8 cellular contexts compared by ENCODE assay signal in genomic region chr4:38803833-38804653, GRCh38. TPM values are rescaled to one million over a fixed set of nuclear protein-coding genes. Genes with fewer than 3 reads are reported as not detected.
A peak's percentile ranks its signal among the peaks of the same experiment; 100 is the strongest.
DNase-seq lines count a peak whose midpoint lies in the region; ATAC-seq and TF ChIP-seq lines count a peak whose summit lies in the region.

No MANE protein-coding gene starts in this region.

- H3K36me3 ChIP-seq in BLaER1: peaks cover 42% of the 10 kb centered on the region
- no peaks in the 10 kb centered on the region for H3K36me3 ChIP-seq in brain microvascular endothelial cell (replicated peaks)

- peak overlapping the region; percentile 81 for H3K9ac ChIP-seq in BLaER1

- no peaks in the 10 kb centered on the region for H4K20me1 ChIP-seq in BLaER1

- H3K4me3 ChIP-seq in BLaER1 (peak overlapping the region; percentile 63), HL-60 (replicated peaks; ENCODE audit: insufficient read depth, low read length) (peak overlapping the region; percentile 43), brain microvascular endothelial cell (ENCODE audit: low read depth, low read length) (no peak overlapping the region)

- peak overlapping the region; percentile 87 for H3K27ac ChIP-seq in BLaER1
- peak overlapping the region; percentile 77 for H3K27ac ChIP-seq in HL-60 (replicated peaks)
- H3K27ac ChIP-seq in caudate nucleus (ENCODE audit: low read depth, low read length): peak overlapping the region; percentile 85
- no peak overlapping the region for H3K27ac ChIP-seq in brain microvascular endothelial cell

- in situ Hi-C loops in brain microvascular endothelial cell (cut with HindIII; ENCODE audit: low pct_ligation_motif_present, low sequenced_read_pairs): no loop called here

- H3K9me3 ChIP-seq in BLaER1: peaks cover 53% of the 10 kb centered on the region

- H3K4me1 ChIP-seq in BLaER1: peaks cover 32% of the 10 kb centered on the region

- H3K4me2 ChIP-seq in BLaER1: peak overlapping the region; percentile 89

- TF ChIP-seq CTCF in HL-60 (IDR thresholded peaks at IDR 0.05; ENCODE audit: insufficient read depth, low read length) (no peak), brain microvascular endothelial cell (IDR thresholded peaks at IDR 0.05; ENCODE audit: low read depth, low read length, missing control alignments) (no peak)

- DNase-seq in HL-60 (ENCODE audit: low read depth in 1 of 2, low spot score in 1 of 2): peak in 1 of 2 experiments; percentile 21
- DNase-seq in caudate nucleus (lab: John Stamatoyannopoulos, UW): peak in 1 of 61 donors; percentile 11
- peak; percentile 21 for DNase-seq in myocyte (ENCODE audit: low read depth)
- DNase-seq in brain microvascular endothelial cell: no peak
- no peak for DNase-seq in NCI-H1105 (lab: John Stamatoyannopoulos, UW)
- no peak for DNase-seq in foreskin melanocyte

- peak; percentile 57 for ATAC-seq in GM19455 (IDR thresholded peaks at IDR 0.05; ENCODE audit: unreplicated experiment)

- H3K27me3 ChIP-seq in BLaER1 (no peaks in the 10 kb centered on the region), HL-60 (ENCODE audit: insufficient read depth, poor library complexity, severe bottlenecking) (no peaks in the 10 kb centered on the region), brain microvascular endothelial cell (replicated peaks) (no peaks in the 10 kb centered on the region)

RNA-seq across cellular contexts. Expression of gene TLR1, which starts 0.5 kb away (rescaled TPM):
- 1.9 and 3.2 TPM in 2 replicates for total RNA-seq in myocyte
- 1.6 TPM for polyA plus RNA-seq in myocyte (2012)

RNA-seq across cellular contexts. Expression of gene TLR10, which starts 21.3 kb away (rescaled TPM):
- total RNA-seq in myocyte: not detected in 2 replicates
- polyA plus RNA-seq in myocyte (2012): not detected

RNA-seq across cellular contexts. Expression of gene TLR6, which starts 52.6 kb away (rescaled TPM):
- total RNA-seq in myocyte: 2.4 and 3.5 TPM in 2 replicates
- polyA plus RNA-seq in myocyte (2012): 0.66 TPM
